In genomic region chr2:131520526-131520925, GRCh38 we compare ENCODE assay signal across 31 cellular contexts. TPM values are rescaled to one million over a fixed set of nuclear protein-coding genes. Genes with fewer than 3 reads are reported as not detected.
"Had no signal": no experiment of that assay in that cellular context is flagged by ENCODE, and none has a peak within 500 bp of the region (broad histone marks: within the 10 kb centered on the region; RNA-seq: fewer than 3 reads in every experiment).

No MANE protein-coding gene starts in this region.

- H3K9me3 ChIP-seq: psoas muscle, right lobe of liver, stomach, transverse colon, vagina had no signal

- H3K4me1 ChIP-seq: psoas muscle, right lobe of liver, stomach, transverse colon, vagina had no signal

- H3K79me2 ChIP-seq: hepatocyte had no signal

- H3K27me3 ChIP-seq: hepatocyte, right lobe of liver, stomach, transverse colon, vagina had no signal

- H3K4me3 ChIP-seq: hepatocyte, lung, psoas muscle, right lobe of liver, stomach, transverse colon, vagina had no signal

- H3K36me3 ChIP-seq: right lobe of liver had no signal

- H3K4me2 ChIP-seq: hepatocyte had no signal

- H3K27ac ChIP-seq: hepatocyte, psoas muscle, right lobe of liver, stomach, transverse colon, vagina had no signal

- H2AFZ ChIP-seq: hepatocyte had no signal

- ATAC-seq: activated CD4-positive, alpha-beta T cell treated with anti-CD3 and anti-CD28 coated beads for 36 hours; left lobe of liver; natural killer cell; psoas muscle; right lobe of liver; stimulated activated memory B cell treated with anti-CD40 and anti-IgM and Interleukin-4, amounts not matched to agents 10 μg/mL and 1 μg/mL and 100 μg/mL, for 72 hours; T-helper 17 cell had no signal

- DNase-seq: activated B cell treated with CpG ODN at 0.5 μM for 24 hours; activated CD4-positive, alpha-beta T cell treated with anti-CD3 and anti-CD28 coated beads for 36 hours; activated CD4-positive, alpha-beta T cell treated with anti-CD3 and anti-CD28 coated beads, Interleukin-2, amount 50 U/mL, for 4 hours; activated CD8-positive, alpha-beta memory T cell treated with anti-CD3 and anti-CD28 coated beads for 24 hours; activated CD8-positive, alpha-beta memory T cell treated with anti-CD3 and anti-CD28 coated beads, Interleukin-2, amount 50 U/mL, for 4 hours; activated naive CD4-positive, alpha-beta T cell treated with anti-CD3 and anti-CD28 coated beads, Interleukin-2, amount 10 ng/mL, durations not matched to agents 7 days and 5 days; activated T-cell treated with anti-CD3 and anti-CD28 coated beads, Interleukin-2, amount 50 U/mL, for 24 hours; effector CD8-positive, alpha-beta T cell; erythroblast; foreskin fibroblast; immature natural killer cell; natural killer cell; small intestine; stimulated activated CD4-positive, alpha-beta T cell treated with anti-CD3 and anti-CD28 coated beads, Interleukin-15, amount 100 ng/mL, for 24 hours; stomach; T-helper 17 cell; transverse colon had no signal

- FAIRE-seq: small intestine had no signal

RNA-seq across cellular contexts. Expression of gene TUBA3D, which starts 44.6 kb away (rescaled TPM):
- total RNA-seq: activated B cell treated with CpG ODN at 0.5 μM for 24 hours; activated CD4-positive, alpha-beta T cell treated with anti-CD3 and anti-CD28 coated beads for 36 hours; activated T-helper 2 cell treated with anti-CD3 and anti-CD28 coated beads, Interferon-gamma antibody, Interleukin-2, Interleukin-4, amounts not matched to agents 10 μg/mL and 5 μg/mL and 100 μg/mL, durations not matched to agents 14 hours and 24 hours and 36 hours; chondrocyte; fibroblast of lung; kidney epithelial cell; lung; mesothelial cell of epicardium; natural killer cell; osteocyte; psoas muscle; stomach; T-helper 17 cell; temporal lobe; transverse colon had no signal
